17 cellular contexts compared by ENCODE assay signal in the genomic region with DNA sequence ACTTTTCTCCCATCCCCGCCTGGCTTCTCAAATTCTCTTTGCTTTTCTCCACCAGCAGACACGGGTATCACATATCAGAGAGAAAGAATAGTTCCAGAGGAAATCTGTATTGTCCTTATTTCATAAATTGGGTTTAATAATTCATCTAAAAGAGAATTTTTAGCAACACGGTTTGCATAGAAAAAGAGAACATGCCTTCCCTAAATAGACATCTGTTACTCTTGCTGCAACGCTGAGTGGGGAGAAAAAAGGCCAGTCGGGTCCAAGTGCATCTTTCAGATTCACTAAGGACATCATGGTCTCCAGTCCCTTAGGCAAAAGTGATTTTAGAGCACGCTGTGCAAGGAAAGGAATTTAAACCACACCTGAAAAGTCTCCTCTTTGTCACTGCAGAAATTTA.
DNase-seq lines count a peak whose midpoint lies in the region; ATAC-seq and TF ChIP-seq lines count a peak whose summit lies in the region.
"Had no signal": no experiment of that assay in that cellular context is flagged by ENCODE, and none has a peak within 500 bp of the region (broad histone marks: within the 10 kb centered on the region; RNA-seq: fewer than 3 reads in every experiment).

No MANE protein-coding gene starts in this region.

- no peak overlapping the region for H3K27ac ChIP-seq in PC-3 (ENCODE audit: low read length)
- H3K27ac ChIP-seq: adrenal gland, left lung, upper lobe of right lung had no signal

- 0 out of 2 replicates have a peak overlapping the region, but pooled peaks have one; percentile 14 for H2AFZ ChIP-seq in PC-3 (ENCODE audit: low read length)
- H2AFZ ChIP-seq: GM23338 had no signal

- DNase-seq in PC-3 (no peak), retina (peak; percentile 31), NCI-H146 treated with DMSO at 0.1 percent for 48 hours (lab: John Stamatoyannopoulos, UW; ENCODE audit: unreplicated experiment) (no peak), midbrain (lab: John Stamatoyannopoulos, UW) (no peak)
- no peak for DNase-seq in activated CD4-positive, alpha-beta T cell treated with anti-CD3 and anti-CD28 coated beads, Interleukin-2, amount 50 U/mL, for 1 hour
- DNase-seq: activated CD8-positive, alpha-beta memory T cell treated with anti-CD3 and anti-CD28 coated beads, Interleukin-2, amount 50 U/mL, for 4 hours; adrenal gland; DND-41; left lung; NCI-H446; nucleus accumbens; stimulated activated CD4-positive, alpha-beta T cell treated with anti-CD3 and anti-CD28 coated beads, Interleukin-4, amount 100 ng/mL, for 24 hours; T-cell had no signal

- POLR2A ChIA-PET in PC-3 (lab: Charles Lee; ENCODE audit: unreplicated experiment): no interaction called here

- peak; percentile 23 for ATAC-seq in GM18861 (IDR thresholded peaks at IDR 0.05; ENCODE audit: unreplicated experiment)
- ATAC-seq in HG02759 (IDR thresholded peaks at IDR 0.05; ENCODE audit: unreplicated experiment): peak; percentile 29
- ATAC-seq in PC-3: no peak
- ATAC-seq: GM23338, left lung, T-cell, upper lobe of right lung had no signal

- no peaks in the 10 kb centered on the region for H3K4me1 ChIP-seq in PC-3 (ENCODE audit: insufficient read depth, low read length)

- CTCF ChIA-PET in PC-3 (lab: Charles Lee): no interaction called here

- no peaks in the 10 kb centered on the region for H3K9me2 ChIP-seq in PC-3 (replicated peaks; ENCODE audit: low read length)

- intact Hi-C loops in PC-3 (cut with micrococcal nuclease): no loop called here

- H3K9ac ChIP-seq in PC-3 (ENCODE audit: low read length): no peak overlapping the region

- no TSS peak for BruUV-seq in PC-3 (replicated peaks; lab: Mats Ljungman, UMichigan)

- no peaks in the 10 kb centered on the region for H3K79me2 ChIP-seq in PC-3 (ENCODE audit: low read length)

- no peaks in the 10 kb centered on the region for H3K27me3 ChIP-seq in PC-3 (ENCODE audit: low read length)
- H3K27me3 ChIP-seq: adrenal gland had no signal

- no peak for TF ChIP-seq CTCF in PC-3 (conservative IDR thresholded peaks at IDR 0.05; ENCODE audit: low read depth, low read length)

- H3K4me2 ChIP-seq in PC-3 (ENCODE audit: low read length): no peak overlapping the region

- no peaks in the 10 kb centered on the region for H3F3A ChIP-seq in PC-3 (ENCODE audit: low read length, unreplicated experiment)

- H3K36me3 ChIP-seq in PC-3 (ENCODE audit: low read depth, low read length): no peaks in the 10 kb centered on the region
- H3K36me3 ChIP-seq: adrenal gland, left lung, upper lobe of right lung had no signal

- no peaks in the 10 kb centered on the region for H4K20me1 ChIP-seq in PC-3 (ENCODE audit: low read length)

- H3K4me3 ChIP-seq in PC-3 (ENCODE audit: low read length): no peak overlapping the region
- H3K4me3 ChIP-seq: adrenal gland, GM23338, left lung, upper lobe of right lung had no signal

- H3K9me3 ChIP-seq in PC-3 (ENCODE audit: low read length): no peaks in the 10 kb centered on the region
- H3K9me3 ChIP-seq: adrenal gland, left lung, upper lobe of right lung had no signal
